Comparison of ENCODE assay signal across 8 cellular contexts in the genomic region with DNA sequence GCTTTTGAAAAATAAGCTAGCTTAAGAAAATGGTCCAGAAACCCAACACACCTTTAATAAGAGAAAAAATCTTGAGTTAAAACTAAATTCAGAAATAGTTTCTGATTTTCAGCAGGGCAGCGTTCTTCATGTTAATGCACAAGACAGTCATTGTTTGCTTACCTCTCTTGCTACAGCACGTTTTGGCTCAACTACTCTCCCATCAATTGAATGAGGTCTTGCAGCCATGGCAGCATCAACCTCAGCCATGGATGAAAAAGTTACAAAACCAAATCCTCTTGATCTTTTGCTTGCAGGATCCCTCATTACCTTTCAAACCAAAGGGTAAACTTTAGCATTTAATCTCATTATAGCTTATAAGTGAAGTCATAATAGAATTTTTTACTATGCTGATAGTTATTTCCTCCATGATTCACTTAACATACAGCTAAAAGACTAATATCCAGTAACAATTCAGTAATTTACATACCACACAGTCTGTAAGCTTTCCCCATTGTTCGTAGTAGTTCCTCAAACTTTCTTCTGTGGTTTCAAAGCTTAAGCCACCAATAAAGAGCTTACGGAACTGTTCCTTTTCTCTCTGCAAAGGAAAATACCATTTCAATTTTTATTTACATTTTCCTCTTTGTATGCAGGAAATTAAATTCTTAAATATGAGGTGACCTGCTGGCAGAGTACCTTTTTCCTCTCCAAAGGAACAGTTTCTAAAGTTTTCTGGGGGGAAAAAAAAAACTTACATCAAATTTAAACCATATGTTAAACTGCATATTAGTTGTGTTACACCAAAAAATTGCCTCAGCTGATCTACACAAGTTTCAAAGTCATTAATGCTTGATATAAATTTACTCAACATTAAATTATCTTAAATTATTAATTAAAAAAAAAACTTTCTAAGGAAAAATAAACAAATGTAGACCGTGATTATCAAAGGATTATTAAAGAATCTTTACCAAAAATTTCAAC. TPM values are rescaled to one million over a fixed set of nuclear protein-coding genes. Genes with fewer than 3 reads are reported as not detected.
DNase-seq lines count a peak whose midpoint lies in the region; ATAC-seq, FAIRE-seq and TF ChIP-seq lines count a peak whose summit lies in the region.

No MANE protein-coding gene starts in this region.

- no peak overlapping the region for H2AFZ ChIP-seq in K562 (ENCODE audit: low read depth, low read length)

- in situ Hi-C loops in K562 (cut with MboI) = loop anchor here (5.0 kb wide), 1 partner anchor 90 kb away; no protein-coding TSS in a partner anchor

- no peak for ATAC-seq in K562
- peak; percentile 16 to 21 for ATAC-seq in naive B cell (ENCODE audit: low read depth in 2 of 2)
- ATAC-seq in HG03571 (IDR thresholded peaks at IDR 0.05; ENCODE audit: unreplicated experiment) = no peak

- H3K27me3 ChIP-seq in BLaER1 treated with 17β-estradiol and CSF1 and Interleukin-3, amounts not matched to agents 10 nM and 100 nM = no peaks in the 10 kb centered on the region
- no peaks in the 10 kb centered on the region for H3K27me3 ChIP-seq in K562 (ENCODE audit: control insufficient read depth in 2 of 2, insufficient read depth in 2 of 2, low read length in 2 of 2)

- peak overlapping the region; percentile 81 to 97 (median 87) for H3K4me2 ChIP-seq in BLaER1 treated with 17β-estradiol and CSF1 and Interleukin-3, amounts not matched to agents 10 nM and 100 nM
- peak overlapping the region; percentile 89 for H3K4me2 ChIP-seq in K562 (ENCODE audit: insufficient read depth, low read length)

- POLR2A ChIA-PET in K562 (lab: Yijun Ruan, JAX) = interaction anchor here (0.6 to 5.1 kb wide), 25 partner anchors 9 to 495 kb away, joined by 3 to 80 read pairs (median 5); partner anchors contain the start of genes NFE2L3 and SNX10

- H3K27ac Mint-ChIP-seq in naive B cell = peak overlapping the region; percentile 84 to 100 (median 91)

- peaks cover 74 to 83% (median 80%) of the 10 kb centered on the region in 11 experiments for H4K20me1 ChIP-seq in BLaER1 treated with 17β-estradiol and CSF1 and Interleukin-3, amounts not matched to agents 10 nM and 100 nM
- peaks cover 68% of the 10 kb centered on the region for H4K20me1 ChIP-seq in K562 (replicated peaks; ENCODE audit: control insufficient read depth, insufficient read depth, low read length)

- peak overlapping the region; percentile 84 to 98 (median 93) for H3K4me3 ChIP-seq in BLaER1 treated with 17β-estradiol and CSF1 and Interleukin-3, amounts not matched to agents 10 nM and 100 nM
- H3K4me3 ChIP-seq in LNCaP clone FGC (ENCODE audit: low read depth, low read length) (peak overlapping the region; percentile 100), K562 (peak overlapping the region; percentile 76)

- peaks cover 54 to 69% (median 55%) of the 10 kb centered on the region in 3 donors for H3K4me1 Mint-ChIP-seq in naive B cell

- no peak for TF ChIP-seq CTCF in LNCaP clone FGC (IDR thresholded peaks at IDR 0.05; ENCODE audit: control insufficient read depth, extremely low read depth, insufficient read depth)
- no peak for TF ChIP-seq CTCF in K562 (IDR thresholded peaks at IDR 0.05 in 2 of 3, conservative IDR thresholded peaks at IDR 0.05 in 1 of 3; ENCODE audit: insufficient read depth in 2 of 3, low read depth in 1 of 3, low read length in 3 of 3)

- TF ChIP-seq RAD21 in K562 (CRISPR knock-in tag; conservative IDR thresholded peaks at IDR 0.05 in 1 of 2, IDR thresholded peaks at IDR 0.05 in 1 of 2) = no peak

- no peak for FAIRE-seq in K562 (lab: Jason Lieb, UNC)

- CTCF ChIA-PET in K562 (lab: Yijun Ruan, JAX; ENCODE audit: low intra/inter-chr PET ratio) = interaction anchor here (0.6 to 1.7 kb wide), 3 partner anchors 9 to 107 kb away, joined by 3 to 10 read pairs (median 3); no protein-coding TSS in a partner anchor

- H3K36me3 ChIP-seq in BLaER1 treated with 17β-estradiol and CSF1 and Interleukin-3, amounts not matched to agents 10 nM and 100 nM = peaks cover 62 to 73% (median 70%) of the 10 kb centered on the region in 11 experiments
- peaks cover 72% of the 10 kb centered on the region for H3K36me3 ChIP-seq in K562 (ENCODE audit: control insufficient read depth, insufficient read depth, low read length)

- DNase-seq in LNCaP clone FGC (ENCODE audit: low read depth) (no peak), K562 (ENCODE audit: extremely low read depth in 1 of 4, low spot score in 3 of 4) (peak in 1 of 4 experiments; percentile 21), naive B cell (peak; percentile 73), DMS79 treated with DMSO at 0.1 percent for 48 hours (lab: John Stamatoyannopoulos, UW) (no peak), cerebellar nuclear complex (lab: John Stamatoyannopoulos, UW) (no peak), NCI-H2081 treated with DMSO at 0.1 percent for 48 hours (lab: John Stamatoyannopoulos, UW) (no peak)

- no peak for TF ChIP-seq EP300 in K562 (IDR thresholded peaks at IDR 0.05; ENCODE audit: low read length)

- no peaks in the 10 kb centered on the region for H3K9me1 ChIP-seq in K562 (ENCODE audit: control insufficient read depth, insufficient read depth, low read length)

- peak overlapping the region; percentile 97 to 100 (median 100) for H3K4me3 Mint-ChIP-seq in naive B cell

- WGBS in K562 (ENCODE audit: insufficient coverage, low coverage, missing lambda C conversion rate) = 7% methylated on average over 5 of the region's 5 CpGs

- TSS peak; percentile 35 for BruUV-seq in K562 (replicated peaks; lab: Mats Ljungman, UMichigan)

- intact Hi-C loops in K562 (cut with micrococcal nuclease) = no loop called here

- TF ChIP-seq POLR2A in K562 (conservative IDR thresholded peaks at IDR 0.05) = peak; percentile 53

- peaks cover 0 to 4% (median 0%) of the 10 kb centered on the region in 7 donors for H3K9me3 Mint-ChIP-seq in naive B cell

- H3K79me2 ChIP-seq in K562 (ENCODE audit: control insufficient read depth, insufficient read depth, low read length) = peaks cover 93% of the 10 kb centered on the region

- H3K9me3 ChIP-seq in BLaER1 treated with 17β-estradiol and CSF1 and Interleukin-3, amounts not matched to agents 10 nM and 100 nM (replicated peaks in 1 of 11) = no peaks in the 10 kb centered on the region; a peak in 1 of 22 replicates
- no peaks in the 10 kb centered on the region for H3K9me3 ChIP-seq in K562 (replicated peaks; ENCODE audit: control insufficient read depth, insufficient read depth, low read depth, low read length)

- H3K27ac ChIP-seq in BLaER1 treated with 17β-estradiol and CSF1 and Interleukin-3, amounts not matched to agents 10 nM and 100 nM = peak overlapping the region in 10 of 11 experiments; percentile 9 to 100 (median 98); a peak in 18 of 22 replicates
- H3K27ac ChIP-seq in K562 (ENCODE audit: extremely low read depth, low read depth, low read length) = peak overlapping the region; percentile 97; the same call in 2 of the 3 replicates

- no peaks in the 10 kb centered on the region for H3K27me3 Mint-ChIP-seq in naive B cell

- peak overlapping the region; percentile 60 to 100 (median 99); a peak in 21 of 22 replicates for H3K9ac ChIP-seq in BLaER1 treated with 17β-estradiol and CSF1 and Interleukin-3, amounts not matched to agents 10 nM and 100 nM
- H3K9ac ChIP-seq in K562 (ENCODE audit: insufficient read depth in 1 of 2, low read depth in 2 of 2, low read length in 2 of 2) = peak overlapping the region in 1 of 2 experiments; percentile 99; a peak in 2 of 4 replicates

- H3K4me1 ChIP-seq in BLaER1 treated with 17β-estradiol and CSF1 and Interleukin-3, amounts not matched to agents 10 nM and 100 nM = peaks cover 45 to 51% (median 49%) of the 10 kb centered on the region in 10 experiments
- H3K4me1 ChIP-seq in K562 (replicated peaks in 1 of 2; ENCODE audit: control insufficient read depth in 2 of 2, insufficient read depth in 2 of 2, low read length in 2 of 2) = peaks cover 3 to 30% of the 10 kb centered on the region in 2 experiments; a peak in 3 of 5 replicates

- peaks cover 57 to 61% of the 10 kb centered on the region in 2 donors for H3K36me3 Mint-ChIP-seq in naive B cell

RNA-seq across cellular contexts. Expression of gene HNRNPA2B1, which starts 3.1 kb away (rescaled TPM):
- 193 and 905 TPM in 2 replicates for total RNA-seq in K562 (2011; cell fraction: chromatin; rRNA removed; ENCODE audit: low replicate concordance)
- 107 and 139 TPM in 2 replicates for total RNA-seq in K562 (2011; cell fraction: nucleolus; rRNA removed)
- 296 and 406 TPM in 2 replicates for total RNA-seq in K562 (2011; cell fraction: nucleoplasm; rRNA removed)
- total RNA-seq in K562 (2014; rRNA removed) = 604 and 630 TPM in 2 replicates
- total RNA-seq in K562 (2014; rRNA removed; fragmentation: Illumina TruSeq; extraction: Trizol) = 728 and 855 TPM in 2 replicates
- total RNA-seq in K562 (2015; rRNA removed; fragmentation: Illumina TruSeq; extraction: Trizol) = 730 and 803 TPM in 2 replicates
- total RNA-seq in K562 (2021) = 707 and 876 TPM in 2 replicates
- 466 and 782 TPM in 2 replicates for polyA plus RNA-seq in K562 (2011; rRNA removed)
- 112 and 259 TPM in 2 replicates for polyA plus RNA-seq in K562 (2011; cell fraction: cytosol; rRNA removed)
- polyA plus RNA-seq in K562 (2011; cell fraction: nucleus; rRNA removed) = 299 and 394 TPM in 2 replicates
- 752 and 1,692 TPM in 2 replicates for polyA plus RNA-seq in K562 (2012)
- polyA plus RNA-seq in K562 (2014; fragmentation: Illumina TruSeq; extraction: Trizol) = 1,478 and 1,489 TPM in 2 replicates
- 1,000 to 10,000 TPM in 1 of 2 experiments, 100 to 1,000 TPM in 1; 865 to 1,390 TPM for polyA plus RNA-seq in K562 (2014; fragmentation: Nextera tagmentation; extraction: Ambion mirVana)
- polyA plus RNA-seq in K562 (2014; rRNA removed) = 1,850 and 1,989 TPM in 2 replicates
- polyA minus RNA-seq in K562 (2011; rRNA and poly(A)+ RNA removed) = 654 and 757 TPM in 2 replicates
- polyA minus RNA-seq in K562 (2011; cell fraction: cytosol; rRNA and poly(A)+ RNA removed) = 230 and 283 TPM in 2 replicates
- polyA minus RNA-seq in K562 (2011; cell fraction: nucleus; rRNA and poly(A)+ RNA removed) = 153 and 242 TPM in 2 replicates
- polyA plus RNA-seq in naive B cell (ENCODE audit: low read depth in 6 of 6) = 100 to 1,000 TPM; 585 to 820 (median 621) TPM

RNA-seq across cellular contexts. Expression of gene CBX3, which starts 4.1 kb away (rescaled TPM):
- total RNA-seq in K562 (2011; cell fraction: chromatin; rRNA removed; ENCODE audit: low replicate concordance) = 99.0 and 229 TPM in 2 replicates
- total RNA-seq in K562 (2011; cell fraction: nucleolus; rRNA removed) = 91.9 and 108 TPM in 2 replicates
- total RNA-seq in K562 (2011; cell fraction: nucleoplasm; rRNA removed) = 152 and 198 TPM in 2 replicates
- total RNA-seq in K562 (2014; rRNA removed) (210 and 244 TPM in 2 replicates), K562 (2014; rRNA removed; fragmentation: Illumina TruSeq; extraction: Trizol) (413 and 480 TPM in 2 replicates), K562 (2015; rRNA removed; fragmentation: Illumina TruSeq; extraction: Trizol) (337 and 363 TPM in 2 replicates), K562 (2021) (253 and 256 TPM in 2 replicates)
- polyA plus RNA-seq in K562 (2011; rRNA removed) (293 and 364 TPM in 2 replicates), K562 (2014; fragmentation: Illumina TruSeq; extraction: Trizol) (310 and 328 TPM in 2 replicates), K562 (2014; fragmentation: Nextera tagmentation; extraction: Ambion mirVana) (100 to 1,000 TPM; 198 to 245 TPM), K562 (2014; rRNA removed) (389 and 408 TPM in 2 replicates), naive B cell (ENCODE audit: low read depth in 6 of 6) (100 to 1,000 TPM in 2 of 6 donors, 10 to 100 TPM in 4; 83.0 to 153 (median 94.2) TPM)
- polyA plus RNA-seq in K562 (2011; cell fraction: cytosol; rRNA removed) = 75.2 and 113 TPM in 2 replicates
- 155 and 212 TPM in 2 replicates for polyA plus RNA-seq in K562 (2011; cell fraction: nucleus; rRNA removed)
- polyA plus RNA-seq in K562 (2012) = 208 and 278 TPM in 2 replicates
- 124 and 155 TPM in 2 replicates for polyA minus RNA-seq in K562 (2011; rRNA and poly(A)+ RNA removed)
- polyA minus RNA-seq in K562 (2011; cell fraction: cytosol; rRNA and poly(A)+ RNA removed) = 51.7 and 53.1 TPM in 2 replicates
- polyA minus RNA-seq in K562 (2011; cell fraction: nucleus; rRNA and poly(A)+ RNA removed) = 135 and 212 TPM in 2 replicates

RNA-seq across cellular contexts. Expression of gene NFE2L3, which starts 45.4 kb away (rescaled TPM):
- total RNA-seq in K562 (2011; cell fraction: chromatin; rRNA removed; ENCODE audit: low replicate concordance) = 6.9 and 15.2 TPM in 2 replicates
- 7.7 and 8.9 TPM in 2 replicates for total RNA-seq in K562 (2011; cell fraction: nucleolus; rRNA removed)
- total RNA-seq in K562 (2011; cell fraction: nucleoplasm; rRNA removed) = 12.5 and 15.0 TPM in 2 replicates
- 9.1 and 14.1 TPM in 2 replicates for total RNA-seq in K562 (2014; rRNA removed)
- 16.2 and 17.0 TPM in 2 replicates for total RNA-seq in K562 (2014; rRNA removed; fragmentation: Illumina TruSeq; extraction: Trizol)
- 14.3 and 15.2 TPM in 2 replicates for total RNA-seq in K562 (2015; rRNA removed; fragmentation: Illumina TruSeq; extraction: Trizol)
- 11.8 and 12.2 TPM in 2 replicates for total RNA-seq in K562 (2021)
- polyA plus RNA-seq in K562 (2011; rRNA removed) = 12.4 and 13.7 TPM in 2 replicates
- polyA plus RNA-seq in K562 (2011; cell fraction: cytosol; rRNA removed) = 4.6 and 7.2 TPM in 2 replicates
- 3.7 and 7.1 TPM in 2 replicates for polyA plus RNA-seq in K562 (2011; cell fraction: nucleus; rRNA removed)
- polyA plus RNA-seq in K562 (2012) = 7.3 and 11.7 TPM in 2 replicates
- polyA plus RNA-seq in K562 (2014; fragmentation: Illumina TruSeq; extraction: Trizol) = 14.4 and 16.9 TPM in 2 replicates
- polyA plus RNA-seq in K562 (2014; fragmentation: Nextera tagmentation; extraction: Ambion mirVana) = 1 to 10 TPM; 2.9 to 4.8 TPM
- polyA plus RNA-seq in K562 (2014; rRNA removed) = 9.5 and 10.7 TPM in 2 replicates
- polyA minus RNA-seq in K562 (2011; rRNA and poly(A)+ RNA removed) = 14.4 and 20.7 TPM in 2 replicates
- polyA minus RNA-seq in K562 (2011; cell fraction: cytosol; rRNA and poly(A)+ RNA removed) = 3.3 and 5.5 TPM in 2 replicates
- 4.0 and 13.1 TPM in 2 replicates for polyA minus RNA-seq in K562 (2011; cell fraction: nucleus; rRNA and poly(A)+ RNA removed)
- 1 to 10 TPM in 5 of 6 donors, under 1 TPM in 1; 0.93 to 4.1 (median 2.4) TPM for polyA plus RNA-seq in naive B cell (ENCODE audit: low read depth in 6 of 6)

Comparison
In these comparisons a context has a peak if more than half of its experiments do, and no peak if none do; other contexts are left out.
1. ATAC-seq: peak in naive B cell (2 of 2); none in K562 (single experiment) and HG03571 (single experiment).
2. Peak in every context shown above with its lines, with median percentiles within 50 percentile points of each other: H3K4me3 ChIP-seq.